ENCODE assay signal across 1 cellular context in genomic region chr1:230231739-230232075, GRCh38.
TF ChIP-seq lines count a peak whose summit lies in the region.

No MANE protein-coding gene starts in this region.

TF ChIP-seq in SK-N-SH, 30 proteins besides CTCF, POLR2A, EP300 and RAD21 (continued from another document):
- no peak for TF ChIP-seq POLR2AphosphoS5 (IDR thresholded peaks at IDR 0.05; ENCODE audit: low read depth, low read length)
- TF ChIP-seq NRF1 (IDR thresholded peaks at IDR 0.05; ENCODE audit: low read depth, low read length): no peak
